Comparison of ENCODE assay signal across 12 cellular contexts in genomic region chr19:18650048-18650435, GRCh38. TPM values are rescaled to one million over a fixed set of nuclear protein-coding genes. Genes with fewer than 3 reads are reported as not detected.
A peak's percentile ranks its signal among the peaks of the same experiment; 100 is the strongest.
DNase-seq lines count a peak whose midpoint lies in the region; ATAC-seq and TF ChIP-seq lines count a peak whose summit lies in the region.
"Had no signal": no experiment of that assay in that cellular context is flagged by ENCODE, and none has a peak within 500 bp of the region (broad histone marks: within the 10 kb centered on the region; RNA-seq: fewer than 3 reads in every experiment).

No MANE protein-coding gene starts in this region.

- H3K4me3 ChIP-seq in WI38 (ENCODE audit: low read depth, low read length): peak overlapping the region; percentile 37
- no peak overlapping the region for H3K4me3 ChIP-seq in fibroblast of mammary gland (ENCODE audit: control insufficient read depth, low read depth, low read length)
- peak overlapping the region in 3 of 4 donors; percentile 4 to 40 (median 22) for H3K4me3 ChIP-seq in tibial nerve

- no peak for TF ChIP-seq CTCF in WI38 (IDR thresholded peaks at IDR 0.05; ENCODE audit: low read depth, low read length)
- TF ChIP-seq CTCF in fibroblast of mammary gland (conservative IDR thresholded peaks at IDR 0.05; ENCODE audit: control insufficient read depth, insufficient read depth, low read depth, low read length): no peak
- no peak for TF ChIP-seq CTCF in tibial nerve (IDR thresholded peaks at IDR 0.05)

- no peaks in the 10 kb centered on the region for H3K9me3 ChIP-seq in tibial nerve

- peaks cover 0 to 75% (median 50%) of the 10 kb centered on the region in 4 donors for H3K4me1 ChIP-seq in tibial nerve

- no peak for ATAC-seq in HG03139 (IDR thresholded peaks at IDR 0.05; ENCODE audit: unreplicated experiment)

- peak overlapping the region; percentile 61 to 95 (median 93) for H3K27ac ChIP-seq in tibial nerve

- no peak for TF ChIP-seq POLR2A in tibial nerve (IDR thresholded peaks at IDR 0.05)

- 1 to 11% methylated on average over 14 to 15 of the region's 15 CpGs for WGBS in tibial nerve, 2 donors

- no peaks in the 10 kb centered on the region for H3K27me3 ChIP-seq in tibial nerve

- no peak for TF ChIP-seq EP300 in tibial nerve (IDR thresholded peaks at IDR 0.05)

- no peaks in the 10 kb centered on the region for H3K36me3 ChIP-seq in tibial nerve

- DNase-seq in fibroblast of mammary gland (ENCODE audit: low read depth) (peak; percentile 50), myocyte (ENCODE audit: low read depth) (peak; percentile 35), tibial nerve (ENCODE audit: low spot score in 2 of 2) (peak; percentile 54 to 58), HK-2 (ENCODE audit: unreplicated experiment) (no peak)
- DNase-seq in activated CD4-positive, alpha-beta T cell treated with anti-CD3 and anti-CD28 coated beads for 1 hour: no peak
- DNase-seq in NK-92 treated with Interleukin-12 subunit alpha and Interleukin-12 subunit beta, amount 100 ng/mL, for 24 hours (lab: John Stamatoyannopoulos, UW): no peak
- DNase-seq: activated naive CD4-positive, alpha-beta T cell treated with anti-CD3 and anti-CD28 coated beads for 36 hours; NCI-H2171; stimulated activated CD4-positive, alpha-beta T cell treated with anti-CD3 and anti-CD28 coated beads, Interleukin-4, amount 100 ng/mL, for 4 hours; T-helper 9 cell had no signal

RNA-seq across cellular contexts. Expression of gene KLHL26, which starts 13.2 kb away (rescaled TPM):
- total RNA-seq in myocyte (3.5 and 3.9 TPM in 2 replicates), tibial nerve (10 to 100 TPM; 12.9 to 38.4 (median 15.1) TPM)
- polyA plus RNA-seq in myocyte (2012): 9.1 TPM

RNA-seq across cellular contexts. Expression of gene CRTC1, which starts 33.4 kb away (rescaled TPM):
- total RNA-seq in myocyte: 2.8 and 3.3 TPM in 2 replicates
- 18.6 TPM for polyA plus RNA-seq in myocyte (2012)
- 1 to 10 TPM; 4.0 to 7.8 (median 6.7) TPM for total RNA-seq in tibial nerve

RNA-seq across cellular contexts. Expression of gene TMEM59L, which starts 37.4 kb away (rescaled TPM):
- total RNA-seq in myocyte (0.64 TPM in 1 of 2 replicates, not detected in the other), tibial nerve (10 to 100 TPM in 1 of 4 donors, 1 to 10 TPM in 2, not detected in 1; 3.1 to 12.6 (median 4.2) TPM)
- 19.2 TPM for polyA plus RNA-seq in myocyte (2012)

RNA-seq across cellular contexts. Expression of gene CRLF1, which starts 43.4 kb away (rescaled TPM):
- total RNA-seq in myocyte (0.11 TPM in 1 of 2 replicates, not detected in the other), tibial nerve (100 to 1,000 TPM in 1 of 4 donors, 10 to 100 TPM in 3; 27.4 to 115 (median 43.6) TPM)
- polyA plus RNA-seq in myocyte (2012): 195 TPM
- total RNA-seq: activated naive CD4-positive, alpha-beta T cell treated with anti-CD3 and anti-CD28 coated beads for 36 hours had no signal

Comparison
In these comparisons a context has a peak if more than half of its experiments do, and no peak if none do; other contexts are left out.
1. DNase-seq: peak in fibroblast of mammary gland (single experiment), myocyte (single experiment) and tibial nerve (2 of 2); none in activated CD4-positive, alpha-beta T cell treated with anti-CD3 and anti-CD28 coated beads for 1 hour (single experiment), NK-92 treated with Interleukin-12 subunit alpha and Interleukin-12 subunit beta, amount 100 ng/mL, for 24 hours (single experiment) and HK-2 (single experiment).